In the genomic region with DNA sequence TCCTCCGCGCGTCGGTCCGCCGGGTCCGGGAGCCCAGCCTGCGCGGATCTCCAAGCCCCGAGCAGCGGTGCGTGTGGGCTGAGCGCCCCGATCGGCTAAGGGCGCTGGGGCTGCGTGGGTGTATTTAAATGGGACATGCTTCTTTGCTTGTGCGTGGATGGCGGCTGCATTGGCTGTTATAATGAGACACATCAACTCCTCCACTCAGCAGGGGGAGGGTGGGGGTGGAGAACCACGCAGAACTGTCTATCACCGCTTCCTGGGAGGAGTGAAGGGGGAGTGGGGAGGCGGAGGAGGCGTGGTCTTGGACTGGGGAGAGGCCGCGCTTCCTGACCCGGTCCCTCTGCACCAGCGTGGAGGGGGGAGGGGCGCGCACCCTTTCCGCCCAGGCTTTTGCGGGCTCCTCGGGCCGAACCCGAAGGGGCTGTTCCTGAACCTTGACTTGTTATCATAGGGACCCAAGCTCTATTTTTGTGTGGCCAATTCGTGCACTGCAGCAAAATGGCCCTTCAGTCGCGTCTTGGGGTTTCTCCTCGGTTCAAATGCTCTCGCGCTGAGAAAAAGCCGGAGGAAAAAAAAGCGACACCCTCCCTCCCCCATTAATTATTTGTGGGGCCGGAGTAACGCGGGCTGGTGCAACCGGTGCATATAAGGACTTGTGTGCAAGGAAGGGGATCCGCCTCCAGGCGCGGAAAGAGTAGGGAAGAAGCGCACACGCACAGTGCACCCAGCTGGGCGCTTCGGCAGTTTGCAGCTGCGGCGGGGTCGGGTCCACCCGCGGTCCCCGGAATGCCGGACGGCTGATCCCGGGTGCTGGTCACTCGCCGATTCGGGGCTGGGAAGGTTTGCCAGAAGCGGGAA, we compare ENCODE assay signal across 8 cellular contexts.
DNase-seq lines count a peak whose midpoint lies in the region; ATAC-seq, FAIRE-seq and TF ChIP-seq lines count a peak whose summit lies in the region.

Gene TNIK, minus strand, starts transcription at position 180 of the 861 bp plus-strand sequence. CDS start 342 bp downstream, outside the sequence.

- peak; percentile 39 for TF ChIP-seq POLR2A in erythroblast (IDR thresholded peaks at IDR 0.05; ENCODE audit: low read length)

- H3K4me1 ChIP-seq in OCI-LY1 (ENCODE audit: insufficient read depth, low read length, severe bottlenecking) (peaks cover 13% of the 10 kb centered on the region), muscle layer of colon (ENCODE audit: insufficient read depth, low read length) (peaks cover 12% of the 10 kb centered on the region)

- H2AFZ ChIP-seq in OCI-LY1 (ENCODE audit: low read length), result no peak within 1 kb of the TSS

- no peaks in the 10 kb centered on the region for H3F3A ChIP-seq in OCI-LY1 (ENCODE audit: insufficient read depth, low read length)

- peak; percentile 77 for ATAC-seq in GM21381 (IDR thresholded peaks at IDR 0.05; ENCODE audit: unreplicated experiment)

- H3K4me3 ChIP-seq in OCI-LY1 (ENCODE audit: low read depth, low read length, poor library complexity, severe bottlenecking) (peak within 1 kb of the TSS; percentile 59), muscle layer of colon (ENCODE audit: low read depth in 1 of 2, low read length in 2 of 2) (peak within 1 kb of the TSS; percentile 72 to 89)

- H3K9ac ChIP-seq in OCI-LY1 (ENCODE audit: low read length) (no peak within 1 kb of the TSS; the same call in 1 of the 2 replicates), muscle layer of colon (ENCODE audit: low read length) (peak within 1 kb of the TSS; percentile 8)

- DNase-seq in D721Med (ENCODE audit: insufficient read length, low spot score) (peak; percentile 74), HTR-8/SVneo (ENCODE audit: insufficient read length, low spot score) (peak; percentile 88), activated T-cell treated with anti-CD3 and anti-CD28 coated beads for 48 hours (ENCODE audit: low read depth) (peak; percentile 89), erythroblast (lab: John Stamatoyannopoulos, UW) (peak; percentile 91 to 92)
- DNase-seq in stimulated activated CD8-positive, alpha-beta memory T cell treated with anti-CD3 and anti-CD28 coated beads, Interleukin-7, amount 100 ng/mL, for 1 hour (ENCODE audit: low read depth in 2 of 2), result peak; percentile 84 to 85

- peak within 1 kb of the TSS; percentile 71 for H3K4me2 ChIP-seq in OCI-LY1 (ENCODE audit: low read length)

- H3K27ac ChIP-seq in OCI-LY1 (ENCODE audit: low read depth, low read length, poor library complexity, severe bottlenecking) (no peak within 1 kb of the TSS), muscle layer of colon (ENCODE audit: low read depth, low read length) (peak within 1 kb of the TSS; percentile 79)

- H3K36me3 ChIP-seq in OCI-LY1 (ENCODE audit: insufficient read depth, low read length) (no peaks in the 10 kb centered on the region), muscle layer of colon (ENCODE audit: insufficient read depth, low read length) (no peaks in the 10 kb centered on the region)

- no peaks in the 10 kb centered on the region for H3K79me2 ChIP-seq in OCI-LY1 (ENCODE audit: insufficient read depth, low read length)

- no peaks in the 10 kb centered on the region for H4K20me1 ChIP-seq in OCI-LY1 (ENCODE audit: insufficient read depth, low read length)

- no peak for FAIRE-seq in D721Med (lab: Jason Lieb, UNC)
- FAIRE-seq in HTR-8/SVneo (lab: Jason Lieb, UNC), result no peak

- H3K9me2 ChIP-seq in OCI-LY1 (ENCODE audit: low read depth, low read length), result no peaks in the 10 kb centered on the region

- H3K27me3 ChIP-seq in OCI-LY1 (ENCODE audit: insufficient read depth, low read length) (peaks cover 5% of the 10 kb centered on the region; the same call in 1 of the 2 replicates), muscle layer of colon (ENCODE audit: control insufficient read depth in 1 of 2, insufficient read depth in 2 of 2, low read length in 2 of 2) (no peaks in the 10 kb centered on the region)

- TF ChIP-seq CTCF in D721Med (IDR thresholded peaks at IDR 0.05; ENCODE audit: insufficient read depth, missing control alignments) (no peak), OCI-LY1 (IDR thresholded peaks at IDR 0.05; ENCODE audit: low read length) (no peak)

- H3K9me3 ChIP-seq in OCI-LY1 (ENCODE audit: low read length) (no peaks in the 10 kb centered on the region), muscle layer of colon (ENCODE audit: low read length) (no peaks in the 10 kb centered on the region)
